ENCODE assay signal across 16 cellular contexts in genomic region chrX:114581528-114582263, GRCh38. TPM values are rescaled to one million over a fixed set of nuclear protein-coding genes. Genes with fewer than 3 reads are reported as not detected.
A peak's percentile ranks its signal among the peaks of the same experiment; 100 is the strongest.
DNase-seq lines count a peak whose midpoint lies in the region; ATAC-seq and TF ChIP-seq lines count a peak whose summit lies in the region.
"Had no signal": no experiment of that assay in that cellular context is flagged by ENCODE, and none has a peak within 500 bp of the region (broad histone marks: within the 10 kb centered on the region; RNA-seq: fewer than 3 reads in every experiment).

No MANE protein-coding gene starts in this region.

- H3K27me3 ChIP-seq in CD4-positive, alpha-beta memory T cell (ENCODE audit: insufficient read depth, low read length): no peaks in the 10 kb centered on the region

- no peaks in the 10 kb centered on the region for H3K36me3 ChIP-seq in CD4-positive, alpha-beta memory T cell (ENCODE audit: insufficient read depth, low read length)
- H3K36me3 ChIP-seq: adrenal gland, WERI-Rb-1 had no signal

- H3K4me1 ChIP-seq in CD4-positive, alpha-beta memory T cell (ENCODE audit: insufficient read depth, low read length): no peaks in the 10 kb centered on the region
- H3K4me1 ChIP-seq: adrenal gland had no signal

- peak; percentile 26; the same call in 2 of the 3 replicates for ATAC-seq in SK-N-SH treated with all-trans-retinoic acid at 6 μM for 48 hours
- ATAC-seq: left colon; natural killer cell treated with Interleukin-12 subunit alpha and Interleukin-12 subunit beta and Interleukin-15 and Interleukin-18, amount 100 ng/mL, for 72 hours had no signal

- no peak overlapping the region for H3K27ac ChIP-seq in CD4-positive, alpha-beta memory T cell (ENCODE audit: low read depth, low read length)
- H3K27ac ChIP-seq: 22Rv1, adrenal gland, WERI-Rb-1 had no signal

- POLR2A ChIA-PET in CD4-positive, alpha-beta memory T cell (lab: Charles Lee; ENCODE audit: partially characterized antibody): no interaction called here

- peaks cover 2 to 12% of the 10 kb centered on the region in 2 donors for H3K27me3 Mint-ChIP-seq in CD4-positive, alpha-beta memory T cell

- no peak overlapping the region for H3K4me3 Mint-ChIP-seq in CD4-positive, alpha-beta memory T cell
- H3K4me3 Mint-ChIP-seq: natural killer cell treated with Interleukin-12 subunit alpha and Interleukin-12 subunit beta and Interleukin-15 and Interleukin-18, amount 100 ng/mL, for 72 hours had no signal

- H3K27ac Mint-ChIP-seq in CD4-positive, alpha-beta memory T cell: no peak overlapping the region
- H3K27ac Mint-ChIP-seq: natural killer cell treated with Interleukin-12 subunit alpha and Interleukin-12 subunit beta and Interleukin-15 and Interleukin-18, amount 100 ng/mL, for 72 hours had no signal

- peak overlapping the region; percentile 36 for H3K4me3 ChIP-seq in iPS-18c (ENCODE audit: insufficient read depth, low read depth, low read length)
- H3K4me3 ChIP-seq in skeletal muscle cell (ENCODE audit: low read depth, low read length): peak overlapping the region; percentile 11
- no peak overlapping the region for H3K4me3 ChIP-seq in CD4-positive, alpha-beta memory T cell (ENCODE audit: low read length in 2 of 2)
- H3K4me3 ChIP-seq: adrenal gland had no signal

- peaks cover 0 to 23% (median 7%) of the 10 kb centered on the region in 8 donors for H3K9me3 Mint-ChIP-seq in CD4-positive, alpha-beta memory T cell
- H3K9me3 Mint-ChIP-seq: natural killer cell treated with Interleukin-12 subunit alpha and Interleukin-12 subunit beta and Interleukin-15 and Interleukin-18, amount 100 ng/mL, for 72 hours had no signal

- CTCF ChIA-PET in CD4-positive, alpha-beta memory T cell (lab: Charles Lee; ENCODE audit: partially characterized antibody): no interaction called here

- H3K9me3 ChIP-seq in iPS-18c (ENCODE audit: control insufficient read depth, insufficient read depth, low read length): no peaks in the 10 kb centered on the region
- H3K9me3 ChIP-seq in CD4-positive, alpha-beta memory T cell (ENCODE audit: control insufficient read depth in 1 of 2, low read length in 2 of 2): no peaks in the 10 kb centered on the region
- H3K9me3 ChIP-seq: adrenal gland had no signal

- intact Hi-C loops in CD4-positive, alpha-beta memory T cell (cut with micrococcal nuclease): no loop called here

- peaks cover 0 to 2% (median 0%) of the 10 kb centered on the region in 4 donors for H3K4me1 Mint-ChIP-seq in CD4-positive, alpha-beta memory T cell

- peak; percentile 62 for DNase-seq in DMS53 (lab: John Stamatoyannopoulos, UW)
- no peak for DNase-seq in DMS53 treated with DMSO at 0.1 percent for 48 hours (lab: John Stamatoyannopoulos, UW; ENCODE audit: unreplicated experiment)
- DNase-seq in skeletal muscle cell (ENCODE audit: low read depth): no peak
- DNase-seq in CD4-positive, alpha-beta memory T cell: no peak
- DNase-seq in mucosa of gallbladder (ENCODE audit: low spot score): no peak
- DNase-seq in AG08395 (ENCODE audit: low spot score): no peak
- DNase-seq: adrenal gland, left colon, NCI-H1436 treated with DMSO at 0.1 percent for 48 hours, SIG-M5, small intestine, WERI-Rb-1 had no signal

- H3K36me3 Mint-ChIP-seq in CD4-positive, alpha-beta memory T cell: no peaks in the 10 kb centered on the region

TF ChIP-seq in SK-N-SH treated with all-trans-retinoic acid at 6 μM for 48 hours, 23 proteins besides CTCF, POLR2A, EP300 and RAD21:
- TF ChIP-seq PPARA (CRISPR knock-in tag; IDR thresholded peaks at IDR 0.05; ENCODE audit: borderline replicate concordance) (no peak), ZFP3 (CRISPR knock-in tag; IDR thresholded peaks at IDR 0.05) (no peak), PATZ1 (CRISPR knock-in tag; IDR thresholded peaks at IDR 0.05; ENCODE audit: borderline replicate concordance) (no peak), TSHZ2 (CRISPR knock-in tag; IDR thresholded peaks at IDR 0.05) (no peak), ZNF70 (CRISPR knock-in tag; IDR thresholded peaks at IDR 0.05) (no peak), SNAI2 (CRISPR knock-in tag; IDR thresholded peaks at IDR 0.05) (no peak), ZC3H10 (CRISPR knock-in tag; IDR thresholded peaks at IDR 0.05) (no peak), ZFP30 (CRISPR knock-in tag; IDR thresholded peaks at IDR 0.05) (no peak), TOX (CRISPR knock-in tag; IDR thresholded peaks at IDR 0.05; ENCODE audit: borderline replicate concordance) (no peak), OSR1 (CRISPR knock-in tag; IDR thresholded peaks at IDR 0.05) (no peak)

RNA-seq across cellular contexts. Expression of gene HTR2C, which starts 2.2 kb away (rescaled TPM):
- not detected for total RNA-seq in CD4-positive, alpha-beta memory T cell
- not detected for polyA plus RNA-seq in CD4-positive, alpha-beta memory T cell
- total RNA-seq in mucosa of gallbladder: not detected
- total RNA-seq: adrenal gland; left colon; natural killer cell treated with Interleukin-12 subunit alpha and Interleukin-12 subunit beta and Interleukin-15 and Interleukin-18, amount 100 ng/mL, for 72 hours had no signal
- polyA plus RNA-seq: adrenal gland, small intestine had no signal

Comparison
In these comparisons a context has a peak if more than half of its experiments do, and no peak if none do; other contexts are left out.
1. H3K4me3 ChIP-seq: peak in iPS-18c (single experiment) and skeletal muscle cell (single experiment); none in CD4-positive, alpha-beta memory T cell (0 of 2).